8 cellular contexts compared by ENCODE assay signal in the genomic region with DNA sequence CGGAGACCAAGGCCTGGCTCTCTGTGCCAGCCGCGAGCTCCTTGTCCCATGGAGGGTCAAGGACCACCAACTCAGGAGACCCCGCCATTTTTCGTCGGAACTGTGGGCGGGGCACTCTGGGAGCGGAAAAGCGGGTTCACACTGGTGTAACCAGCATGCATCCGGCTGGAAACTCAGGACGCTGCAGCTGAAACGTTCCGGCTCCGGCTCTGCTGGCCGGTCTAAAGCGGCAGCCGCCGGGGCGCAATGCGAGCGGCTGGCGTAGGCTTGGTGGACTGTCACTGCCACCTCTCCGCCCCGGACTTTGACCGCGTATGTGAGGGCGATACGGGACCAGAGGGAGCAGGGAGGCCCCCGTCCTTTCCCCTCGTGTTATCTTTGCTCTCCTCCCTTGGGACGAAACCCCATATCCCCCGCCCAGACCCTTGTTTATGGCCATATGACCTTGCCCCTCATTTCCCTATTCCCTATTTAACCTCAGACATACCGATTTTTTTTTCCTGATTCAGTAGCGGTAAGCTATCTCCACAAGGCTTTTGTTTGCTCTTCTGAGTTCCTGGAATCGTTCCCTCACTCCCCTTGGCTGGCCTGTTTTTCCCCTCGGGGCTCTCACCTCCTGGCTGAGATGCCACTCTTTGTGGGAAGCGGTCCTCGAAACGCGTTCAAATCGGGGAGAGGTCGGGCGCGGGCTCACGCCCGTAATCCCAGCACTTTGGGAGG. TPM values are rescaled to one million over a fixed set of nuclear protein-coding genes. Genes with fewer than 3 reads are reported as not detected.
DNase-seq lines count a peak whose midpoint lies in the region; ATAC-seq and TF ChIP-seq lines count a peak whose summit lies in the region.

A gene with protein sequence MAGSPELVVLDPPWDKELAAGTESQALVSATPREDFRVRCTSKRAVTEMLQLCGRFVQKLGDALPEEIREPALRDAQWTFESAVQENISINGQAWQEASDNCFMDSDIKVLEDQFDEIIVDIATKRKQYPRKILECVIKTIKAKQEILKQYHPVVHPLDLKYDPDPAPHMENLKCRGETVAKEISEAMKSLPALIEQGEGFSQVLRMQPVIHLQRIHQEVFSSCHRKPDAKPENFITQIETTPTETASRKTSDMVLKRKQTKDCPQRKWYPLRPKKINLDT (minus strand): TSS at position 102 of the 720 bp plus-strand sequence. CDS start 14 bp downstream, at position 88.
A gene with protein sequence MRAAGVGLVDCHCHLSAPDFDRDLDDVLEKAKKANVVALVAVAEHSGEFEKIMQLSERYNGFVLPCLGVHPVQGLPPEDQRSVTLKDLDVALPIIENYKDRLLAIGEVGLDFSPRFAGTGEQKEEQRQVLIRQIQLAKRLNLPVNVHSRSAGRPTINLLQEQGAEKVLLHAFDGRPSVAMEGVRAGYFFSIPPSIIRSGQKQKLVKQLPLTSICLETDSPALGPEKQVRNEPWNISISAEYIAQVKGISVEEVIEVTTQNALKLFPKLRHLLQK (plus strand): TSS at position 219 of the 720 bp plus-strand sequence. CDS start 28 bp downstream, at position 247.

- peaks cover 43% of the 10 kb centered on the region for H3K4me1 Mint-ChIP-seq in activated naive CD4-positive, alpha-beta T cell treated with anti-CD3 and anti-CD28 coated beads, Interleukin-2, amount 50 U/mL, for 24 hours

- CTCF ChIA-PET in GM10248 (lab: Yijun Ruan, JAX): interaction anchor here (0.7 to 5.4 kb wide), 14 partner anchors 10 to 336 kb away, joined by 3 to 33 read pairs (median 4); no protein-coding TSS in a partner anchor

- H3K27ac ChIP-seq in suprapubic skin: peak within 1 kb of the TSS; percentile 86

- H3K4me3 Mint-ChIP-seq in activated naive CD4-positive, alpha-beta T cell treated with anti-CD3 and anti-CD28 coated beads, Interleukin-2, amount 50 U/mL, for 24 hours: peak within 1 kb of the TSS; percentile 92

- DNase-seq in GM10248 (ENCODE audit: extremely low spot score) (peak; percentile 84), NCI-H1048 (lab: John Stamatoyannopoulos, UW) (peak; percentile 94), glomerular endothelial cell (ENCODE audit: extremely low read depth, low read depth, low spot score) (peak; percentile 76), occipital lobe (lab: John Stamatoyannopoulos, UW) (peak; percentile 87), suprapubic skin (ENCODE audit: low spot score in 2 of 2) (peak; percentile 93 to 94)

- no peaks in the 10 kb centered on the region for H3K27me3 Mint-ChIP-seq in activated naive CD4-positive, alpha-beta T cell treated with anti-CD3 and anti-CD28 coated beads, Interleukin-2, amount 50 U/mL, for 24 hours

- peaks cover 2% of the 10 kb centered on the region for H3K36me3 Mint-ChIP-seq in activated naive CD4-positive, alpha-beta T cell treated with anti-CD3 and anti-CD28 coated beads, Interleukin-2, amount 50 U/mL, for 24 hours

- peak within 1 kb of the TSS; percentile 95 for H3K27ac Mint-ChIP-seq in activated naive CD4-positive, alpha-beta T cell treated with anti-CD3 and anti-CD28 coated beads, Interleukin-2, amount 50 U/mL, for 24 hours

- peak; percentile 5 for TF ChIP-seq EP300 in suprapubic skin (IDR thresholded peaks at IDR 0.05)

- peak within 1 kb of the TSS; percentile 87 for H3K4me3 ChIP-seq in suprapubic skin

- peak; percentile 80 for ATAC-seq in HG02588 (IDR thresholded peaks at IDR 0.05; ENCODE audit: unreplicated experiment)
- ATAC-seq in SK-N-SH treated with all-trans-retinoic acid at 6 μM for 48 hours: peak; percentile 96

- no peaks in the 10 kb centered on the region for H3K9me3 ChIP-seq in suprapubic skin

- no peaks in the 10 kb centered on the region for H3K9me3 Mint-ChIP-seq in activated naive CD4-positive, alpha-beta T cell treated with anti-CD3 and anti-CD28 coated beads, Interleukin-2, amount 50 U/mL, for 24 hours

- H3K27me3 ChIP-seq in suprapubic skin: no peaks in the 10 kb centered on the region

- H3K36me3 ChIP-seq in suprapubic skin: peaks cover 4% of the 10 kb centered on the region

- WGBS in suprapubic skin: 1% methylated on average over 46 of the region's 46 CpGs

- peak in 1 of 2 donors; percentile 71 for TF ChIP-seq POLR2A in suprapubic skin (IDR thresholded peaks at IDR 0.05)

- POLR2A ChIA-PET in GM10248 (lab: Yijun Ruan, JAX): interaction anchor here (0.6 to 1.4 kb wide), 6 partner anchors 69 to 183 kb away, joined by 3 to 4 read pairs (median 3); a partner anchor contains a TSS

- peaks cover 32% of the 10 kb centered on the region for H3K4me1 ChIP-seq in suprapubic skin

- no peak for TF ChIP-seq CTCF in GM10248 (IDR thresholded peaks at IDR 0.05; ENCODE audit: control extremely low read depth, extremely low read depth, low read depth, missing control alignments)
- no peak for TF ChIP-seq CTCF in suprapubic skin (IDR thresholded peaks at IDR 0.05)

TF ChIP-seq in SK-N-SH treated with all-trans-retinoic acid at 6 μM for 48 hours, 23 proteins besides CTCF, POLR2A, EP300 and RAD21 (continues in another document):
- no peak for TF ChIP-seq ZC3H10 (CRISPR knock-in tag; IDR thresholded peaks at IDR 0.05)
- TF ChIP-seq, protein P1, sequence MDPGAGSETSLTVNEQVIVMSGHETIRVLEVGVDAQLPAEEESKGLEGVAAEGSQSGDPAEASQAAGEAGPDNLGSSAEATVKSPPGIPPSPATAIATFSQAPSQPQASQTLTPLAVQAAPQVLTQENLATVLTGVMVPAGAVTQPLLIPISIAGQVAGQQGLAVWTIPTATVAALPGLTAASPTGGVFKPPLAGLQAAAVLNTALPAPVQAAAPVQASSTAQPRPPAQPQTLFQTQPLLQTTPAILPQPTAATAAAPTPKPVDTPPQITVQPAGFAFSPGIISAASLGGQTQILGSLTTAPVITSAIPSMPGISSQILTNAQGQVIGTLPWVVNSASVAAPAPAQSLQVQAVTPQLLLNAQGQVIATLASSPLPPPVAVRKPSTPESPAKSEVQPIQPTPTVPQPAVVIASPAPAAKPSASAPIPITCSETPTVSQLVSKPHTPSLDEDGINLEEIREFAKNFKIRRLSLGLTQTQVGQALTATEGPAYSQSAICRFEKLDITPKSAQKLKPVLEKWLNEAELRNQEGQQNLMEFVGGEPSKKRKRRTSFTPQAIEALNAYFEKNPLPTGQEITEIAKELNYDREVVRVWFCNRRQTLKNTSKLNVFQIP (CRISPR knock-in tag; IDR thresholded peaks at IDR 0.05; ENCODE audit: borderline replicate concordance, low read depth): no peak
- TF ChIP-seq BACH2 (CRISPR knock-in tag; IDR thresholded peaks at IDR 0.05; ENCODE audit: borderline replicate concordance): no peak
- no peak for TF ChIP-seq ZNF70 (CRISPR knock-in tag; IDR thresholded peaks at IDR 0.05)
- TF ChIP-seq, protein P2, sequence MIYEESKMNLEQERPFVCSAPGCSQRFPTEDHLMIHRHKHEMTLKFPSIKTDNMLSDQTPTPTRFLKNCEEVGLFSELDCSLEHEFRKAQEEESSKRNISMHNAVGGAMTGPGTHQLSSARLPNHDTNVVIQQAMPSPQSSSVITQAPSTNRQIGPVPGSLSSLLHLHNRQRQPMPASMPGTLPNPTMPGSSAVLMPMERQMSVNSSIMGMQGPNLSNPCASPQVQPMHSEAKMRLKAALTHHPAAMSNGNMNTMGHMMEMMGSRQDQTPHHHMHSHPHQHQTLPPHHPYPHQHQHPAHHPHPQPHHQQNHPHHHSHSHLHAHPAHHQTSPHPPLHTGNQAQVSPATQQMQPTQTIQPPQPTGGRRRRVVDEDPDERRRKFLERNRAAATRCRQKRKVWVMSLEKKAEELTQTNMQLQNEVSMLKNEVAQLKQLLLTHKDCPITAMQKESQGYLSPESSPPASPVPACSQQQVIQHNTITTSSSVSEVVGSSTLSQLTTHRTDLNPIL (CRISPR knock-in tag; IDR thresholded peaks at IDR 0.05; ENCODE audit: low read depth): no peak
- TF ChIP-seq, protein P3, sequence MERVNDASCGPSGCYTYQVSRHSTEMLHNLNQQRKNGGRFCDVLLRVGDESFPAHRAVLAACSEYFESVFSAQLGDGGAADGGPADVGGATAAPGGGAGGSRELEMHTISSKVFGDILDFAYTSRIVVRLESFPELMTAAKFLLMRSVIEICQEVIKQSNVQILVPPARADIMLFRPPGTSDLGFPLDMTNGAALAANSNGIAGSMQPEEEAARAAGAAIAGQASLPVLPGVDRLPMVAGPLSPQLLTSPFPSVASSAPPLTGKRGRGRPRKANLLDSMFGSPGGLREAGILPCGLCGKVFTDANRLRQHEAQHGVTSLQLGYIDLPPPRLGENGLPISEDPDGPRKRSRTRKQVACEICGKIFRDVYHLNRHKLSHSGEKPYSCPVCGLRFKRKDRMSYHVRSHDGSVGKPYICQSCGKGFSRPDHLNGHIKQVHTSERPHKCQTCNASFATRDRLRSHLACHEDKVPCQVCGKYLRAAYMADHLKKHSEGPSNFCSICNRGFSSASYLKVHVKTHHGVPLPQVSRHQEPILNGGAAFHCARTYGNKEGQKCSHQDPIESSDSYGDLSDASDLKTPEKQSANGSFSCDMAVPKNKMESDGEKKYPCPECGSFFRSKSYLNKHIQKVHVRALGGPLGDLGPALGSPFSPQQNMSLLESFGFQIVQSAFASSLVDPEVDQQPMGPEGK (CRISPR knock-in tag; IDR thresholded peaks at IDR 0.05; ENCODE audit: borderline replicate concordance): no peak
- TF ChIP-seq, protein P4, sequence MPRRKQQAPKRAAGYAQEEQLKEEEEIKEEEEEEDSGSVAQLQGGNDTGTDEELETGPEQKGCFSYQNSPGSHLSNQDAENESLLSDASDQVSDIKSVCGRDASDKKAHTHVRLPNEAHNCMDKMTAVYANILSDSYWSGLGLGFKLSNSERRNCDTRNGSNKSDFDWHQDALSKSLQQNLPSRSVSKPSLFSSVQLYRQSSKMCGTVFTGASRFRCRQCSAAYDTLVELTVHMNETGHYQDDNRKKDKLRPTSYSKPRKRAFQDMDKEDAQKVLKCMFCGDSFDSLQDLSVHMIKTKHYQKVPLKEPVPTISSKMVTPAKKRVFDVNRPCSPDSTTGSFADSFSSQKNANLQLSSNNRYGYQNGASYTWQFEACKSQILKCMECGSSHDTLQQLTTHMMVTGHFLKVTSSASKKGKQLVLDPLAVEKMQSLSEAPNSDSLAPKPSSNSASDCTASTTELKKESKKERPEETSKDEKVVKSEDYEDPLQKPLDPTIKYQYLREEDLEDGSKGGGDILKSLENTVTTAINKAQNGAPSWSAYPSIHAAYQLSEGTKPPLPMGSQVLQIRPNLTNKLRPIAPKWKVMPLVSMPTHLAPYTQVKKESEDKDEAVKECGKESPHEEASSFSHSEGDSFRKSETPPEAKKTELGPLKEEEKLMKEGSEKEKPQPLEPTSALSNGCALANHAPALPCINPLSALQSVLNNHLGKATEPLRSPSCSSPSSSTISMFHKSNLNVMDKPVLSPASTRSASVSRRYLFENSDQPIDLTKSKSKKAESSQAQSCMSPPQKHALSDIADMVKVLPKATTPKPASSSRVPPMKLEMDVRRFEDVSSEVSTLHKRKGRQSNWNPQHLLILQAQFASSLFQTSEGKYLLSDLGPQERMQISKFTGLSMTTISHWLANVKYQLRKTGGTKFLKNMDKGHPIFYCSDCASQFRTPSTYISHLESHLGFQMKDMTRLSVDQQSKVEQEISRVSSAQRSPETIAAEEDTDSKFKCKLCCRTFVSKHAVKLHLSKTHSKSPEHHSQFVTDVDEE (CRISPR knock-in tag; IDR thresholded peaks at IDR 0.05): no peak

RNA-seq across cellular contexts. Expression of the first gene that starts in this region (rescaled TPM):
- total RNA-seq in glomerular endothelial cell (25.8 and 26.2 TPM in 2 replicates), occipital lobe (62.4 TPM), suprapubic skin (10 to 100 TPM; 18.3 to 57.5 (median 34.3) TPM)

RNA-seq across cellular contexts. Expression of the second gene that starts in this region (rescaled TPM):
- total RNA-seq in glomerular endothelial cell (9.4 and 9.5 TPM in 2 replicates), occipital lobe (29.3 TPM), suprapubic skin (10 to 100 TPM in 2 of 4 donors, 1 to 10 TPM in 2; 5.9 to 16.4 (median 9.1) TPM)

Comparison
In these comparisons a context has a peak if more than half of its experiments do, and no peak if none do; other contexts are left out.
1. Peak in every context shown above with its lines: DNase-seq, ATAC-seq, H3K4me3 ChIP-seq and H3K27ac ChIP-seq.